In genomic region chr5:26339576-26339975, GRCh38 we compare ENCODE assay signal across 18 cellular contexts.
"Had no signal": no experiment of that assay in that cellular context is flagged by ENCODE, and none has a peak within 500 bp of the region (broad histone marks: within the 10 kb centered on the region; RNA-seq: fewer than 3 reads in every experiment).

No MANE protein-coding gene starts in this region.

- DNase-seq: activated CD4-positive, alpha-beta T cell treated with anti-CD3 and anti-CD28 coated beads, Interleukin-2, amount 50 U/mL, for 48 hours; activated gamma-delta T cell treated with Interleukin-2 at 50 U/mL for 16 hours; adrenal gland; cerebellar nuclear complex; cortex of kidney; gastrocnemius medialis; head of caudate nucleus; lower lobe of right lung; naive thymus-derived CD8-positive, alpha-beta T cell; ovary; right lobe of liver; small intestine; stimulated activated CD4-positive, alpha-beta T cell treated with anti-CD3 and anti-CD28 coated beads, Interleukin-15, amount 100 ng/mL, for 24 hours; stimulated activated CD4-positive, alpha-beta T cell treated with anti-CD3 and anti-CD28 coated beads, Interleukin-2, amount 100 ng/mL, for 48 hours; transverse colon had no signal

- H3K27me3 Mint-ChIP-seq: naive thymus-derived CD8-positive, alpha-beta T cell; stimulated activated naive CD8-positive, alpha-beta T cell treated with anti-CD3 and anti-CD28 coated beads, Interleukin-15, Interleukin-2, amounts not matched to agents 100 ng/mL and 50 ng/mL, for 24 hours had no signal

- H3K4me3 Mint-ChIP-seq: naive thymus-derived CD8-positive, alpha-beta T cell; stimulated activated naive CD8-positive, alpha-beta T cell treated with anti-CD3 and anti-CD28 coated beads, Interleukin-15, Interleukin-2, amounts not matched to agents 100 ng/mL and 50 ng/mL, for 24 hours had no signal

- ATAC-seq: activated naive CD4-positive, alpha-beta T cell treated with anti-CD3 and anti-CD28 coated beads, Interleukin-2, amount 50 U/mL, for 72 hours; esophagus mucosa; gastrocnemius medialis; lower lobe of right lung; naive thymus-derived CD8-positive, alpha-beta T cell; right lobe of liver had no signal

- H3K4me1 Mint-ChIP-seq: naive thymus-derived CD8-positive, alpha-beta T cell had no signal

- H3K27ac Mint-ChIP-seq: activated naive CD4-positive, alpha-beta T cell treated with anti-CD3 and anti-CD28 coated beads, Interleukin-2, amount 50 U/mL, for 72 hours; naive thymus-derived CD8-positive, alpha-beta T cell; stimulated activated naive CD8-positive, alpha-beta T cell treated with anti-CD3 and anti-CD28 coated beads, Interleukin-15, Interleukin-2, amounts not matched to agents 100 ng/mL and 50 ng/mL, for 24 hours had no signal
